Comparison of ENCODE assay signal across 12 cellular contexts in the genomic region with DNA sequence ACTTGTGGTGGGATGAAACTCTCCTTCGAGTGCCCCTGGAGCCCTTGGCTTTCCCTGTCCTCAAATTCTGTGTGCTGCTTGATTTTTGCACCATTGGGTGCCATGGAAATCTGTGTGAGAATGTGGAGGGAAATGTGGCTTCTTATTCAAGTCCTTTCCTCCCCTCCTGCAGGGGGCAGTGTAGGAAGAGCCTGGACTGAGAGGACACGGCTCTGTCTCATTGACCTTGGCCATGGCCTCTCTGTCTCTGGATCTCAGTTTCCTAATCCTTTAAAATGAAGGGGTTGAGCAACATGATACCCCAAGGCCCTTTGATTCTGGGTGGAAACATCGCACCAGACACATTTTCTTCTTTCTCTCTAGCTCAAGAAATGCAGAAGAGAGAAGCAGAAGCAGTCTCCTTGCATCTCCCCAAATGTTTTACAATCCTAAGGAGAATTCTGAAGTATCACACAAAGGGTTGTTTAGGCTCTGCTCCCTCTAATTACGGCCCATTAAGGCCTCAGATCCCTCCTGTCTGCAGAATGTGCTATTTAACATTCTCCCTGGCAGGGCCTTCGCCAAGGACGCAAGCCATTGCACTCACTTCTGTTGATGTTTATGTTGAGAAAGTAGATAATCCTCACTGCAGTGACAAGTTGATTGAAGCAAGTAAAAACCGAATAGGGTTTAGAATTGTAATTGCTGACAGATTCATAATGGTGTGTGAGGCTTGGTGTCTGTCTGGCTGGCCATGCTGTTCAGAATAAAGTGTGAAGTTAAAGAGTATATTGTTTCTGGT.
A peak's percentile ranks its signal among the peaks of the same experiment; 100 is the strongest.
DNase-seq lines count a peak whose midpoint lies in the region; TF ChIP-seq lines count a peak whose summit lies in the region.
"Had no signal": no experiment of that assay in that cellular context is flagged by ENCODE, and none has a peak within 500 bp of the region (broad histone marks: within the 10 kb centered on the region; RNA-seq: fewer than 3 reads in every experiment).

No MANE protein-coding gene starts in this region.

- no peak for TF ChIP-seq RAD21 in neural cell (conservative IDR thresholded peaks at IDR 0.05)

- H3K79me2 ChIP-seq in Karpas-422 (ENCODE audit: low read length) (no peaks in the 10 kb centered on the region), neural cell (replicated peaks; ENCODE audit: insufficient read depth, low read length) (no peaks in the 10 kb centered on the region)

- TF ChIP-seq EP300 in neural cell (conservative IDR thresholded peaks at IDR 0.05; ENCODE audit: poor library complexity, severe bottlenecking): peak; percentile 92

- no peaks in the 10 kb centered on the region for H3K36me3 ChIP-seq in Karpas-422 (ENCODE audit: insufficient read depth, low read length)
- no peaks in the 10 kb centered on the region for H3K36me3 ChIP-seq in neural cell (ENCODE audit: insufficient read depth, low read length)
- H3K36me3 ChIP-seq in thyroid gland: no peaks in the 10 kb centered on the region

- H4K20me1 ChIP-seq in Karpas-422 (ENCODE audit: insufficient read depth, low read depth, low read length) (no peaks in the 10 kb centered on the region), neural cell (ENCODE audit: insufficient read depth) (no peaks in the 10 kb centered on the region)

- H3K27me3 ChIP-seq in Karpas-422 (ENCODE audit: low read length): no peaks in the 10 kb centered on the region; the same call in 1 of the 2 replicates
- H3K27me3 ChIP-seq in neural cell (ENCODE audit: insufficient read depth, low read depth, low read length): no peaks in the 10 kb centered on the region
- no peaks in the 10 kb centered on the region for H3K27me3 ChIP-seq in thyroid gland

- H3K27ac ChIP-seq in Karpas-422 (ENCODE audit: low read length) (no peak overlapping the region), neural cell (ENCODE audit: low read length) (peak overlapping the region; percentile 29), thyroid gland (no peak overlapping the region)

- H3K9ac ChIP-seq in Karpas-422 (ENCODE audit: low read length): no peak overlapping the region
- no peak overlapping the region for H3K9ac ChIP-seq in neural cell (ENCODE audit: low read length)

- TF ChIP-seq POLR2A in thyroid gland (IDR thresholded peaks at IDR 0.05): no peak

- H3K4me1 ChIP-seq in Karpas-422 (ENCODE audit: low read length) (no peaks in the 10 kb centered on the region), thyroid gland (no peaks in the 10 kb centered on the region)

- WGBS in thyroid gland, 2 donors: 63 to 66% methylated on average over 7 of the region's 7 CpGs

- H2AFZ ChIP-seq in Karpas-422 (ENCODE audit: low read length) (no peak overlapping the region), neural cell (ENCODE audit: low read depth, low read length) (no peak overlapping the region)

- intact Hi-C loops in thyroid gland (cut with DNase I): no loop called here

- H3K9me3 ChIP-seq in Karpas-422 (ENCODE audit: low read length) (no peaks in the 10 kb centered on the region), neural cell (ENCODE audit: low read length) (no peaks in the 10 kb centered on the region), thyroid gland (no peaks in the 10 kb centered on the region)

- H3K4me3 ChIP-seq in Karpas-422 (ENCODE audit: low read length) (no peak overlapping the region), cardiac fibroblast (replicated peaks in 1 of 2; ENCODE audit: low read depth in 2 of 2, low read length in 2 of 2) (no peak overlapping the region), neural cell (ENCODE audit: low read length) (peak overlapping the region; percentile 24), thyroid gland (replicated peaks in 1 of 3) (no peak overlapping the region)

- no peaks in the 10 kb centered on the region for H3K9me2 ChIP-seq in Karpas-422 (replicated peaks; ENCODE audit: insufficient read depth, low read length)
- H3K9me2 ChIP-seq in neural cell (ENCODE audit: insufficient read depth, low read length): no peaks in the 10 kb centered on the region

- DNase-seq in NCI-H146 (lab: John Stamatoyannopoulos, UW) (peak; percentile 78), NCI-H146 treated with DMSO at 0.1 percent for 48 hours (lab: John Stamatoyannopoulos, UW; ENCODE audit: unreplicated experiment) (no peak), Karpas-422 (peak; percentile 73), cardiac fibroblast (ENCODE audit: low read depth in 2 of 2) (no peak), OCI-M2 (lab: John Stamatoyannopoulos, UW; ENCODE audit: unreplicated experiment) (no peak), thyroid gland (no peak), NCI-H1092 treated with DMSO at 0.1 percent for 48 hours (lab: John Stamatoyannopoulos, UW) (no peak)
- DNase-seq: activated naive CD4-positive, alpha-beta T cell treated with Interleukin-2 at 50 U/mL for 16 hours; natural killer cell; NCI-H1092; T-helper 17 cell had no signal

- H3K4me2 ChIP-seq in Karpas-422 (ENCODE audit: low read depth, low read length, poor library complexity, severe bottlenecking) (no peak overlapping the region), neural cell (ENCODE audit: low read length) (no peak overlapping the region)

- peaks cover 3% of the 10 kb centered on the region for H3F3A ChIP-seq in neural cell (ENCODE audit: insufficient read depth, low read length, poor library complexity, severe bottlenecking)

- TF ChIP-seq CTCF in cardiac fibroblast (IDR thresholded peaks at IDR 0.05; ENCODE audit: low read depth, low read length) (peak; percentile 34), neural cell (IDR thresholded peaks at IDR 0.05; ENCODE audit: poor library complexity, severe bottlenecking) (peak; percentile 51), thyroid gland (IDR thresholded peaks at IDR 0.05) (peak in 1 of 6 experiments; percentile 11)

TF ChIP-seq in neural cell, 6 proteins besides CTCF, POLR2A, EP300 and RAD21:
- TF ChIP-seq TAF1 (IDR thresholded peaks at IDR 0.05; ENCODE audit: low read depth) (no peak), MXI1 (conservative IDR thresholded peaks at IDR 0.05; ENCODE audit: poor library complexity, severe bottlenecking) (no peak), POLR2AphosphoS5 (IDR thresholded peaks at IDR 0.05) (peak; percentile 89), EZH2 (IDR thresholded peaks at IDR 0.05; ENCODE audit: borderline replicate concordance, insufficient read depth, low read length, poor library complexity, severe bottlenecking) (no peak), SMC3 (conservative IDR thresholded peaks at IDR 0.05; ENCODE audit: poor library complexity) (no peak)
- TF ChIP-seq, protein P1, sequence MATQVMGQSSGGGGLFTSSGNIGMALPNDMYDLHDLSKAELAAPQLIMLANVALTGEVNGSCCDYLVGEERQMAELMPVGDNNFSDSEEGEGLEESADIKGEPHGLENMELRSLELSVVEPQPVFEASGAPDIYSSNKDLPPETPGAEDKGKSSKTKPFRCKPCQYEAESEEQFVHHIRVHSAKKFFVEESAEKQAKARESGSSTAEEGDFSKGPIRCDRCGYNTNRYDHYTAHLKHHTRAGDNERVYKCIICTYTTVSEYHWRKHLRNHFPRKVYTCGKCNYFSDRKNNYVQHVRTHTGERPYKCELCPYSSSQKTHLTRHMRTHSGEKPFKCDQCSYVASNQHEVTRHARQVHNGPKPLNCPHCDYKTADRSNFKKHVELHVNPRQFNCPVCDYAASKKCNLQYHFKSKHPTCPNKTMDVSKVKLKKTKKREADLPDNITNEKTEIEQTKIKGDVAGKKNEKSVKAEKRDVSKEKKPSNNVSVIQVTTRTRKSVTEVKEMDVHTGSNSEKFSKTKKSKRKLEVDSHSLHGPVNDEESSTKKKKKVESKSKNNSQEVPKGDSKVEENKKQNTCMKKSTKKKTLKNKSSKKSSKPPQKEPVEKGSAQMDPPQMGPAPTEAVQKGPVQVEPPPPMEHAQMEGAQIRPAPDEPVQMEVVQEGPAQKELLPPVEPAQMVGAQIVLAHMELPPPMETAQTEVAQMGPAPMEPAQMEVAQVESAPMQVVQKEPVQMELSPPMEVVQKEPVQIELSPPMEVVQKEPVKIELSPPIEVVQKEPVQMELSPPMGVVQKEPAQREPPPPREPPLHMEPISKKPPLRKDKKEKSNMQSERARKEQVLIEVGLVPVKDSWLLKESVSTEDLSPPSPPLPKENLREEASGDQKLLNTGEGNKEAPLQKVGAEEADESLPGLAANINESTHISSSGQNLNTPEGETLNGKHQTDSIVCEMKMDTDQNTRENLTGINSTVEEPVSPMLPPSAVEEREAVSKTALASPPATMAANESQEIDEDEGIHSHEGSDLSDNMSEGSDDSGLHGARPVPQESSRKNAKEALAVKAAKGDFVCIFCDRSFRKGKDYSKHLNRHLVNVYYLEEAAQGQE (IDR thresholded peaks at IDR 0.05; ENCODE audit: borderline replicate concordance): peak; percentile 62

Comparison
In these comparisons a context has a peak if more than half of its experiments do, and no peak if none do; other contexts are left out.
1. DNase-seq: peak in NCI-H146 (single experiment) and Karpas-422 (single experiment); none in NCI-H146 treated with DMSO at 0.1 percent for 48 hours (single experiment), cardiac fibroblast (0 of 2), OCI-M2 (single experiment), thyroid gland (0 of 2) and NCI-H1092 treated with DMSO at 0.1 percent for 48 hours (single experiment).